ENCODE assay signal across 7 cellular contexts in genomic region chr2:160270571-160271113, GRCh38.
DNase-seq lines count a peak whose midpoint lies in the region; ATAC-seq and TF ChIP-seq lines count a peak whose summit lies in the region.

No MANE protein-coding gene starts in this region.

- no peak for ATAC-seq in activated naive CD8-positive, alpha-beta T cell treated with anti-CD3 and anti-CD28 coated beads, Interleukin-2, amount 10 ng/mL, durations not matched to agents 7 days and 5 days (ENCODE audit: low read depth)
- no peak for ATAC-seq in stimulated activated naive CD8-positive, alpha-beta T cell treated with anti-CD3 and anti-CD28 coated beads, Interleukin-15, amount 100 ng/mL, for 72 hours
- no peak for ATAC-seq in GM21576 (IDR thresholded peaks at IDR 0.05; ENCODE audit: unreplicated experiment)

- H3K9me3 ChIP-seq in iPS-18a (ENCODE audit: control insufficient read depth, low read depth, low read length), result no peaks in the 10 kb centered on the region

- DNase-seq in HFFc6, result peak; percentile 62
- DNase-seq in activated naive CD8-positive, alpha-beta T cell treated with anti-CD3 and anti-CD28 coated beads, Interleukin-2, amount 10 ng/mL, durations not matched to agents 7 days and 5 days, result no peak
- DNase-seq in stimulated activated naive CD8-positive, alpha-beta T cell treated with anti-CD3 and anti-CD28 coated beads, Interleukin-15, amount 100 ng/mL, for 72 hours, result no peak
- DNase-seq in activated effector memory CD4-positive, alpha-beta T cell treated with anti-CD3 and anti-CD28 coated beads, Interleukin-2, amount 50 U/mL, for 16 hours, result no peak
- DNase-seq in activated gamma-delta T cell (lab: John Stamatoyannopoulos, UW), result no peak

- H3K4me1 Mint-ChIP-seq in HFFc6 (ENCODE audit: low read depth), result peaks cover 61% of the 10 kb centered on the region
- H3K4me1 Mint-ChIP-seq in activated naive CD8-positive, alpha-beta T cell treated with anti-CD3 and anti-CD28 coated beads, Interleukin-2, amount 10 ng/mL, durations not matched to agents 7 days and 5 days, result peaks cover 22% of the 10 kb centered on the region
- peaks cover 44% of the 10 kb centered on the region for H3K4me1 Mint-ChIP-seq in stimulated activated naive CD8-positive, alpha-beta T cell treated with anti-CD3 and anti-CD28 coated beads, Interleukin-15, amount 100 ng/mL, for 72 hours

- peaks cover 14% of the 10 kb centered on the region for H3K27me3 ChIP-seq in iPS-18a (ENCODE audit: control insufficient read depth, insufficient read depth, low read length)

- peaks cover 22% of the 10 kb centered on the region for H3K4me1 ChIP-seq in iPS-18a (ENCODE audit: control insufficient read depth, low read depth, low read length)

- peak overlapping the region; percentile 84 for H3K4me3 Mint-ChIP-seq in HFFc6
- H3K4me3 Mint-ChIP-seq in activated naive CD8-positive, alpha-beta T cell treated with anti-CD3 and anti-CD28 coated beads, Interleukin-2, amount 10 ng/mL, durations not matched to agents 7 days and 5 days, result peak overlapping the region; percentile 57
- H3K4me3 Mint-ChIP-seq in stimulated activated naive CD8-positive, alpha-beta T cell treated with anti-CD3 and anti-CD28 coated beads, Interleukin-15, amount 100 ng/mL, for 72 hours, result peak overlapping the region; percentile 40 to 85

- no peaks in the 10 kb centered on the region for H3K9me3 Mint-ChIP-seq in HFFc6
- H3K9me3 Mint-ChIP-seq in activated naive CD8-positive, alpha-beta T cell treated with anti-CD3 and anti-CD28 coated beads, Interleukin-2, amount 10 ng/mL, durations not matched to agents 7 days and 5 days, result no peaks in the 10 kb centered on the region
- no peaks in the 10 kb centered on the region for H3K9me3 Mint-ChIP-seq in stimulated activated naive CD8-positive, alpha-beta T cell treated with anti-CD3 and anti-CD28 coated beads, Interleukin-15, amount 100 ng/mL, for 72 hours

- POLR2A ChIA-PET in activated naive CD8-positive, alpha-beta T cell treated with anti-CD3 and anti-CD28 coated beads, Interleukin-2, amount 10 ng/mL, durations not matched to agents 7 days and 5 days (lab: Charles Lee), result interaction anchor here (1.2 kb wide), 1 partner anchor 19 kb away, joined by 3 read pairs; no protein-coding TSS in a partner anchor

- TF ChIP-seq CTCF in HFFc6 (IDR thresholded peaks at IDR 0.05), result no peak

- peak overlapping the region; percentile 80 for H3K9ac ChIP-seq in iPS-18a (ENCODE audit: low read length)

- no peak overlapping the region for H3K27ac ChIP-seq in iPS-18a (ENCODE audit: low read length)

- H3K36me3 Mint-ChIP-seq in HFFc6 (ENCODE audit: low read depth), result peaks cover 46% of the 10 kb centered on the region
- peaks cover 35% of the 10 kb centered on the region for H3K36me3 Mint-ChIP-seq in activated naive CD8-positive, alpha-beta T cell treated with anti-CD3 and anti-CD28 coated beads, Interleukin-2, amount 10 ng/mL, durations not matched to agents 7 days and 5 days

- peaks cover 14% of the 10 kb centered on the region for H3K27me3 Mint-ChIP-seq in HFFc6 (ENCODE audit: insufficient read depth)
- peaks cover 5% of the 10 kb centered on the region for H3K27me3 Mint-ChIP-seq in activated naive CD8-positive, alpha-beta T cell treated with anti-CD3 and anti-CD28 coated beads, Interleukin-2, amount 10 ng/mL, durations not matched to agents 7 days and 5 days
- peaks cover 10% of the 10 kb centered on the region for H3K27me3 Mint-ChIP-seq in stimulated activated naive CD8-positive, alpha-beta T cell treated with anti-CD3 and anti-CD28 coated beads, Interleukin-15, amount 100 ng/mL, for 72 hours

- peak overlapping the region; percentile 62 for H3K4me3 ChIP-seq in iPS-18a (ENCODE audit: low read length)

- peak overlapping the region; percentile 96 for H3K27ac Mint-ChIP-seq in HFFc6
- H3K27ac Mint-ChIP-seq in activated naive CD8-positive, alpha-beta T cell treated with anti-CD3 and anti-CD28 coated beads, Interleukin-2, amount 10 ng/mL, durations not matched to agents 7 days and 5 days, result no peak overlapping the region
- peak overlapping the region; percentile 12 to 22 for H3K27ac Mint-ChIP-seq in stimulated activated naive CD8-positive, alpha-beta T cell treated with anti-CD3 and anti-CD28 coated beads, Interleukin-15, amount 100 ng/mL, for 72 hours

- H3K36me3 ChIP-seq in iPS-18a (ENCODE audit: control insufficient read depth, low read depth, low read length), result peaks cover 15% of the 10 kb centered on the region
